ENCODE assay signal across 8 cellular contexts in genomic region chrX:131841496-131842410, GRCh38.
A peak's percentile ranks its signal among the peaks of the same experiment; 100 is the strongest.
DNase-seq lines count a peak whose midpoint lies in the region; ATAC-seq and TF ChIP-seq lines count a peak whose summit lies in the region.

No MANE protein-coding gene starts in this region.

- no peaks in the 10 kb centered on the region for H3K9me3 Mint-ChIP-seq in CD4-positive, alpha-beta memory T cell
- no peaks in the 10 kb centered on the region for H3K9me3 Mint-ChIP-seq in activated T-cell treated with anti-CD3 and anti-CD28 coated beads, Interleukin-2, amount 50 U/mL, for 4 hours

- peak in 4 of 5 donors; percentile 50 to 65 (median 52) for DNase-seq in CD4-positive, alpha-beta memory T cell
- DNase-seq in NCI-H2227 treated with DMSO at 0.1 percent for 48 hours (lab: John Stamatoyannopoulos, UW) (peak; percentile 45), glomerular visceral epithelial cell (ENCODE audit: extremely low spot score) (peak; percentile 36), prostate gland (ENCODE audit: low spot score) (no peak)
- DNase-seq in activated T-cell treated with anti-CD3 and anti-CD28 coated beads, Interleukin-2, amount 50 U/mL, for 4 hours, result peak; percentile 21

- CTCF ChIA-PET in CD4-positive, alpha-beta memory T cell (lab: Charles Lee; ENCODE audit: partially characterized antibody), result interaction anchor here (0.6 to 2.2 kb wide), 23 partner anchors 9 to 794 kb away, joined by 3 to 21 read pairs (median 4); partner anchors contain the start of genes RAP2C and STK26

- peak; percentile 45 to 67 (median 60) for TF ChIP-seq CTCF in prostate gland (IDR thresholded peaks at IDR 0.05)

- no peaks in the 10 kb centered on the region for H3K4me1 ChIP-seq in CD4-positive, alpha-beta memory T cell (ENCODE audit: insufficient read depth, low read length)
- no peaks in the 10 kb centered on the region for H3K4me1 ChIP-seq in prostate gland (replicated peaks)

- no peaks in the 10 kb centered on the region for H3K36me3 Mint-ChIP-seq in CD4-positive, alpha-beta memory T cell
- H3K36me3 Mint-ChIP-seq in activated T-cell treated with anti-CD3 and anti-CD28 coated beads, Interleukin-2, amount 50 U/mL, for 4 hours (ENCODE audit: insufficient read depth), result no peaks in the 10 kb centered on the region

- H3K27me3 ChIP-seq in CD4-positive, alpha-beta memory T cell (ENCODE audit: insufficient read depth, low read length), result no peaks in the 10 kb centered on the region
- H3K27me3 ChIP-seq in prostate gland (replicated peaks; ENCODE audit: insufficient read depth), result no peaks in the 10 kb centered on the region

- no peak overlapping the region for H3K27ac ChIP-seq in CD4-positive, alpha-beta memory T cell (ENCODE audit: low read depth, low read length)
- H3K27ac ChIP-seq in prostate gland, result no peak overlapping the region

- H3K36me3 ChIP-seq in CD4-positive, alpha-beta memory T cell (ENCODE audit: insufficient read depth, low read length), result no peaks in the 10 kb centered on the region
- no peaks in the 10 kb centered on the region for H3K36me3 ChIP-seq in prostate gland

- H3K27ac Mint-ChIP-seq in CD4-positive, alpha-beta memory T cell, result peak overlapping the region in 1 of 7 donors; percentile 12

- peaks cover 0 to 8% (median 5%) of the 10 kb centered on the region in 4 donors for H3K4me1 Mint-ChIP-seq in CD4-positive, alpha-beta memory T cell
- no peaks in the 10 kb centered on the region for H3K4me1 Mint-ChIP-seq in activated T-cell treated with anti-CD3 and anti-CD28 coated beads, Interleukin-2, amount 50 U/mL, for 4 hours (ENCODE audit: low read depth)

- WGBS in prostate gland, result 50% methylated on average over 31 of the region's 31 CpGs

- peak; percentile 74 for ATAC-seq in GM18499 (IDR thresholded peaks at IDR 0.05; ENCODE audit: insufficient read depth, unreplicated experiment)
- ATAC-seq in HG03095 (IDR thresholded peaks at IDR 0.05; ENCODE audit: unreplicated experiment), result peak; percentile 81
- peak; percentile 73 to 86 for ATAC-seq in activated T-cell treated with anti-CD3 and anti-CD28 coated beads, Interleukin-2, amount 50 U/mL, for 4 hours
- ATAC-seq in GM21381 (IDR thresholded peaks at IDR 0.05; ENCODE audit: unreplicated experiment), result no peak

- intact Hi-C loops in CD4-positive, alpha-beta memory T cell (cut with micrococcal nuclease), result loop anchor here (1.0 to 10.0 kb wide), 5 partner anchors 229 to 790 kb away; partner anchors contain the start of genes MBNL3 and RAP2C
- intact Hi-C loops in prostate gland (cut with DNase I), result no loop called here

- TF ChIP-seq POLR2A in prostate gland (IDR thresholded peaks at IDR 0.05), result no peak

- no peaks in the 10 kb centered on the region for H3K9me3 ChIP-seq in CD4-positive, alpha-beta memory T cell (ENCODE audit: control insufficient read depth in 1 of 2, low read length in 2 of 2)
- H3K9me3 ChIP-seq in prostate gland, result no peaks in the 10 kb centered on the region

- peak overlapping the region in 1 of 8 donors; percentile 16 for H3K4me3 Mint-ChIP-seq in CD4-positive, alpha-beta memory T cell
- H3K4me3 Mint-ChIP-seq in activated T-cell treated with anti-CD3 and anti-CD28 coated beads, Interleukin-2, amount 50 U/mL, for 4 hours, result no peak overlapping the region

- no peak overlapping the region for H3K4me3 ChIP-seq in CD4-positive, alpha-beta memory T cell (ENCODE audit: low read length in 2 of 2)
- H3K4me3 ChIP-seq in prostate gland, result no peak overlapping the region

- no peaks in the 10 kb centered on the region for H3K27me3 Mint-ChIP-seq in CD4-positive, alpha-beta memory T cell
- no peaks in the 10 kb centered on the region for H3K27me3 Mint-ChIP-seq in activated T-cell treated with anti-CD3 and anti-CD28 coated beads, Interleukin-2, amount 50 U/mL, for 4 hours (ENCODE audit: low read depth)

- POLR2A ChIA-PET in CD4-positive, alpha-beta memory T cell (lab: Charles Lee; ENCODE audit: partially characterized antibody), result interaction anchor here (0.6 to 0.9 kb wide), 3 partner anchors 14 to 377 kb away, joined by 3 read pairs; no protein-coding TSS in a partner anchor
